9 cellular contexts compared by ENCODE assay signal in genomic region chr2:186537019-186537418, GRCh38.
"Had no signal": no experiment of that assay in that cellular context is flagged by ENCODE, and none has a peak within 500 bp of the region (broad histone marks: within the 10 kb centered on the region; RNA-seq: fewer than 3 reads in every experiment).

No MANE protein-coding gene starts in this region.

- H2AFZ ChIP-seq: GM23248 had no signal

- FAIRE-seq: HTR-8/SVneo had no signal

- H3K36me3 ChIP-seq: HAP-1 had no signal

- H3K4me3 Mint-ChIP-seq: HFFc6 had no signal

- H3K9me3 ChIP-seq: HAP-1 had no signal

- H3K27ac ChIP-seq: GM23248 had no signal

- H3K9ac ChIP-seq: GM23248 had no signal

- DNase-seq: GM23248, GOT3, H7, HFFc6, IMR-90, KBM-7 had no signal

- H3K27ac Mint-ChIP-seq: HFFc6 had no signal

- ATAC-seq: HCT116 had no signal

- H3K4me3 ChIP-seq: GM23248, HAP-1 had no signal

- H3K9me3 Mint-ChIP-seq: HFFc6 had no signal
